In genomic region chr20:42516692-42517091, GRCh38 we compare ENCODE assay signal across 1 cellular context.
A peak's percentile ranks its signal among the peaks of the same experiment; 100 is the strongest.
TF ChIP-seq lines count a peak whose summit lies in the region.

No MANE protein-coding gene starts in this region.

TF ChIP-seq in IMR-90, 13 proteins besides CTCF, POLR2A, EP300 and RAD21 (continued from another document):
- TF ChIP-seq MAFK (IDR thresholded peaks at IDR 0.05; ENCODE audit: low read depth, low read length): 0 out of 2 replicates have a peak, but pooled peaks have one; percentile 26
TF ChIP-seq in IMR-90: peak in this region for 1.
